Comparison of ENCODE assay signal across 1 cellular context in the genomic region with DNA sequence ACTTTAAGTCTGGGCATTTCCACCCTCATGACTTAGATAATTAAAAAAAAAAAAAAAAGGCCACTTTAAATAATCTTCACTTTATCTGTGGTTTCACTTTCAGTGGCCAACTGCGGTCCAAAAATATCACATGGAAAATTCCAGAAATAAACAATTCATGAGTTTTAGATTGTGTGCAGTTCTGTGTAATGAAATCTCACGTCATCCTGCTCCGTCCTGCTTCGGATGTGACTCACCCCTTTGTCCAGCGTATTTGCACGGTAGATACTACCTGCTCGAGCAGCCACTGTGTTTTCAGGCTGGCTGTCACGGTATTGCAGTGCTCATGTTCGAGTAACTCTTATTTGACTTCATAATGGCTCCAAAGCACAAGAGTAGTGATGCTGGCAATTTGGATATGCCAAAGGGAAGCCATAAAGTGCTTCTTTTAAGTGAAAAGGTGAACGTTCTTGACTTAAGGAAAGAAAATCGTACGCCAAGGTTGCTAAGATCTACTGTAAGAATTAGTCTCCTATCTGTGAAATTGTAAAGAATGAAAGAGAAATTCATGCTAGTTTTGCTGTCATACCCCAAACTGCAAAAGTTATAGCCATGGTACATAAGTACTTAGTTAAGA.
TF ChIP-seq lines count a peak whose summit lies in the region.

No MANE protein-coding gene starts in this region.

TF ChIP-seq in WTC11, 78 proteins besides CTCF, POLR2A, EP300 and RAD21 (continued from another document):
- no peak for TF ChIP-seq ARID4B (CRISPR knock-in tag; IDR thresholded peaks at IDR 0.05; ENCODE audit: borderline replicate concordance)
- no peak for TF ChIP-seq IRF2 (CRISPR knock-in tag; IDR thresholded peaks at IDR 0.05; ENCODE audit: borderline replicate concordance, low read depth)
- TF ChIP-seq, protein P1, sequence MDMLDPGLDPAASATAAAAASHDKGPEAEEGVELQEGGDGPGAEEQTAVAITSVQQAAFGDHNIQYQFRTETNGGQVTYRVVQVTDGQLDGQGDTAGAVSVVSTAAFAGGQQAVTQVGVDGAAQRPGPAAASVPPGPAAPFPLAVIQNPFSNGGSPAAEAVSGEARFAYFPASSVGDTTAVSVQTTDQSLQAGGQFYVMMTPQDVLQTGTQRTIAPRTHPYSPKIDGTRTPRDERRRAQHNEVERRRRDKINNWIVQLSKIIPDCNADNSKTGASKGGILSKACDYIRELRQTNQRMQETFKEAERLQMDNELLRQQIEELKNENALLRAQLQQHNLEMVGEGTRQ (CRISPR knock-in tag; IDR thresholded peaks at IDR 0.05): no peak
